Comparison of ENCODE assay signal across 8 cellular contexts in the genomic region with DNA sequence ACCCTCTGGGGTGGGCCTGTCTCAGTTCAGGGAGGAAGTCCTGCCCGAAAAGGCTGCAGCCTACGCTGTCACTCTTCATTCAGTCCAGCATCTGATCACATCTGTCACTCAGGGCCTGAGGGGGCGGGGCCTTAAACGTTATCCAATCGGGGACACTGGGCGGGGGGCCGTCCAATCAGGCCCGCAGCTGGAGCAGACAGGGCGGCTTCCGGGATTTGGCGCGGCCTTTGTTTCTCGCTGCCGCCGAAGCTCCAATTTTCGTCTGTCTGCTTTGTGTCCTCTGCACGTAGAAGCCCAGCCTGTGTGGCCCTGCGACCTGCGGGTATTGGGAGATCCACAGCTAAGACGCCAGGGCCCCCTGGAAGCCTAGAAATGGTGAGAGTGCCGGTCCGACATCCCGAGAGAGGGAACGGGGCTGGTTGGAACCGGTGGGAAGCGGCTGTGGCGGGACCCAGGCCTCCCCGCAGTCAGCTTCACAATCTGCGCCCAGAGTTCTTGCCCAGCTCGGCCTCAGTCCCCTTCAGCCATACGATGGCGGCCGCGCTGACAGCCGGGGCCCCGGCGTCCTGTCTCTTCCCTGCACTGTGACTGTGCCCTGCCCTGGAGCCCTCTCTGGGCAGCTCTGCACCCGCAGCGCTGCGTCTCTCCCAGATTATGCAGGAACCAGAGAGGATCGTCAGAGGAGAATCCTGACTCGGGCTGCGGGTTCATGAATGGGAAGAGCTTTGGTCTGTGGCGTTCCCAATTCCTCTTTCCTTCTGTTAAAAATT. TPM values are rescaled to one million over a fixed set of nuclear protein-coding genes. Genes with fewer than 3 reads are reported as not detected.
DNase-seq lines count a peak whose midpoint lies in the region; ATAC-seq, FAIRE-seq and TF ChIP-seq lines count a peak whose summit lies in the region.

Gene ZNF730 (plus strand): TSS at position 224 of the 770 bp plus-strand sequence. CDS start 149 bp downstream, at position 373.

- TF ChIP-seq POLR2A in GM12891 (IDR thresholded peaks at IDR 0.05; ENCODE audit: low read depth, low read length) (peak; percentile 44; the same call in 1 of the 2 replicates), suprapubic skin (IDR thresholded peaks at IDR 0.05) (no peak)

- FAIRE-seq in GM12891 (lab: Jason Lieb, UNC), result peak; percentile 92

- H3K27ac ChIP-seq in suprapubic skin, result no peak within 1 kb of the TSS

- TF ChIP-seq CTCF in suprapubic skin (IDR thresholded peaks at IDR 0.05), result no peak

- no peaks in the 10 kb centered on the region for H3K27me3 ChIP-seq in suprapubic skin

- peak; percentile 51 for DNase-seq in GM12891 (ENCODE audit: insufficient read length, low spot score)
- DNase-seq in NCI-H82 treated with DMSO at 0.1 percent for 48 hours (lab: John Stamatoyannopoulos, UW; ENCODE audit: unreplicated experiment), result peak; percentile 72
- peak; percentile 8 for DNase-seq in activated gamma-delta T cell (lab: John Stamatoyannopoulos, UW)
- DNase-seq in globus pallidus (ENCODE audit: low spot score), result peak; percentile 77
- peak; percentile 30 for DNase-seq in non-pigmented ciliary epithelial cell (ENCODE audit: low read depth)
- peak; percentile 60 to 81 for DNase-seq in suprapubic skin (ENCODE audit: low spot score in 2 of 2)
- DNase-seq in HUDEP-2 (lab: John Stamatoyannopoulos, UW; ENCODE audit: unreplicated experiment in 76 of 76), result no peak

- 2% methylated on average over 12 of the region's 44 CpGs for WGBS in suprapubic skin

- H3K9me3 ChIP-seq in suprapubic skin, result no peaks in the 10 kb centered on the region

- TF ChIP-seq EP300 in suprapubic skin (IDR thresholded peaks at IDR 0.05), result no peak

- H3K4me1 ChIP-seq in suprapubic skin, result peaks cover 7% of the 10 kb centered on the region

- no peaks in the 10 kb centered on the region for H3K36me3 ChIP-seq in suprapubic skin

- ATAC-seq in HG03097 (IDR thresholded peaks at IDR 0.05; ENCODE audit: low FRiP score, unreplicated experiment), result peak; percentile 98

- peak within 1 kb of the TSS; percentile 55 for H3K4me3 ChIP-seq in suprapubic skin

TF ChIP-seq in GM12891, 5 proteins besides CTCF, POLR2A, EP300 and RAD21:
- 0 out of 2 replicates have a peak, but pooled peaks have one; percentile 32 for TF ChIP-seq POU2F2 (IDR thresholded peaks at IDR 0.05; ENCODE audit: low read depth, low read length)
- no peak for TF ChIP-seq PAX5 (IDR thresholded peaks at IDR 0.05; ENCODE audit: insufficient read depth, low read length, severe bottlenecking)
- TF ChIP-seq SPI1 (IDR thresholded peaks at IDR 0.05; ENCODE audit: low read depth, low read length), result peak; percentile 72
- no peak for TF ChIP-seq TAF1 (IDR thresholded peaks at IDR 0.05; ENCODE audit: low read depth, low read length)
- peak; percentile 35; the same call in 1 of the 2 replicates for TF ChIP-seq POLR2AphosphoS5 (IDR thresholded peaks at IDR 0.05; ENCODE audit: low read depth, low read length)

RNA-seq across cellular contexts. Expression of gene ZNF730, which starts in this region (rescaled TPM):
- polyA plus RNA-seq in GM12891 (2012; ENCODE audit: low read depth, missing spikeins), result 0.60 TPM
- not detected for total RNA-seq in suprapubic skin

Comparison
In these comparisons a context has a peak if more than half of its experiments do, and no peak if none do; other contexts are left out.
1. Peak in DNase-seq and H3K4me3 ChIP-seq in suprapubic skin; RNA of the gene not detected or under 1 TPM.
2. DNase-seq: peak in GM12891 (single experiment), NCI-H82 treated with DMSO at 0.1 percent for 48 hours (single experiment), activated gamma-delta T cell (single experiment), globus pallidus (single experiment) and non-pigmented ciliary epithelial cell (single experiment); none in HUDEP-2 (0 of 76).